ENCODE assay signal across 38 cellular contexts in the genomic region with DNA sequence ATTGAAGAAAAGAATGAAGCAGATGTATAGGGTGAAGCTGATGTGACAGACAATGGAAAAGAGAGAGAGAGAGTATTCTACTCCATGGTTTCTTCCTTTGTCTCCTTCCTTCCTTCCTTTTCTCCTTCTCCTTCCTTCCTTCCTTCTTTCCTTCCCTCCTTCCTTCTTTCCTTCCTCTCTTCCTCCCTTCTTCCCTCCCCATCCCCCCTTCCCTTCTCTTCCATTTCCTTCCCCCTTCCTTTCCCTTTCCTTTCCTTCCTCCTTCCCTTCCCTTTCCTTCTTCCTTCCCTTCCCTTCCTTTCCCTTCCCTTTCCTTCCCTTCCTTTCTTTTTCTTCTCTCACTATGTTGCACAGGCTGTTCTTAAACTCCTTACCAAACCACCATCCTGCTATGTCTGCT. TPM values are rescaled to one million over a fixed set of nuclear protein-coding genes. Genes with fewer than 3 reads are reported as not detected.
"Had no signal": no experiment of that assay in that cellular context is flagged by ENCODE, and none has a peak within 500 bp of the region (broad histone marks: within the 10 kb centered on the region; RNA-seq: fewer than 3 reads in every experiment).

No MANE protein-coding gene starts in this region.

- H3K4me1 ChIP-seq: adrenal gland, ascending aorta, body of pancreas, breast epithelium had no signal

- H3K4me3 ChIP-seq: adrenal gland, ascending aorta, body of pancreas, breast epithelium, cardiac muscle cell had no signal

- DNase-seq: activated effector memory CD4-positive, alpha-beta T cell treated with anti-CD3 and anti-CD28 coated beads, Interleukin-2, amount 50 U/mL, for 16 hours; activated effector memory CD4-positive, alpha-beta T cell treated with Interleukin-2 at 50 U/mL for 16 hours; activated gamma-delta T cell; activated gamma-delta T cell treated with Interleukin-2 at 50 U/mL for 16 hours; activated naive CD4-positive, alpha-beta T cell; activated naive CD4-positive, alpha-beta T cell treated with anti-CD3 and anti-CD28 coated beads for 36 hours; activated naive CD4-positive, alpha-beta T cell treated with anti-CD3 and anti-CD28 coated beads, Interleukin-2, amount 10 ng/mL, durations not matched to agents 7 days and 5 days; activated naive CD4-positive, alpha-beta T cell treated with anti-CD3 and anti-CD28 coated beads, Interleukin-2, amount 50 U/mL, for 16 hours; activated naive CD4-positive, alpha-beta T cell treated with Interleukin-2 at 50 U/mL for 16 hours; activated naive CD8-positive, alpha-beta T cell treated with anti-CD3 and anti-CD28 coated beads for 36 hours; activated naive CD8-positive, alpha-beta T cell treated with anti-CD3 and anti-CD28 coated beads, Interleukin-2, amount 10 ng/mL, durations not matched to agents 7 days and 5 days; activated naive CD8-positive, alpha-beta T cell treated with anti-CD3 and anti-CD28 coated beads, Interleukin-2, amount 50 U/mL, for 24 hours; activated T-cell treated with anti-CD3 and anti-CD28 coated beads, Interleukin-2, amount 50 U/mL, for 24 hours; activated T-cell treated with anti-CD3 and anti-CD28 coated beads, Interleukin-2, amount 50 U/mL, for 4 hours; activated T-cell treated with anti-CD3 and anti-CD28 coated beads, Interleukin-2, amount 50 U/mL, for 48 hours; activated T-cell treated with anti-CD3 and anti-CD28 coated beads, Interleukin-2, amount 50 U/mL, for 72 hours; adrenal gland; amniotic stem cell; amygdala; anterior cingulate cortex; aorta; body of pancreas; brain microvascular endothelial cell; caudate nucleus; central memory CD4-positive, alpha-beta T cell; cerebellar nuclear complex had no signal

- H3K27ac ChIP-seq: adrenal gland, ascending aorta, body of pancreas, brain microvascular endothelial cell, breast epithelium, cardiac muscle cell had no signal

- FAIRE-seq: astrocyte, bronchial epithelial cell had no signal

- H3K27me3 ChIP-seq: adrenal gland, ascending aorta, body of pancreas, brain microvascular endothelial cell had no signal

- H3K9me3 ChIP-seq: adrenal gland had no signal

- H3K36me3 ChIP-seq: adrenal gland, ascending aorta, brain microvascular endothelial cell, breast epithelium, cardiac muscle cell had no signal

- ATAC-seq: activated naive CD4-positive, alpha-beta T cell treated with anti-CD3 and anti-CD28 coated beads, Interleukin-2, amount 50 U/mL, for 72 hours; activated naive CD8-positive, alpha-beta T cell treated with anti-CD3 and anti-CD28 coated beads, Interleukin-2, amount 50 U/mL, for 24 hours; activated T-cell treated with anti-CD3 and anti-CD28 coated beads, Interleukin-2, amount 50 U/mL, for 4 hours; activated T-cell treated with anti-CD3 and anti-CD28 coated beads, Interleukin-2, amount 50 U/mL, for 72 hours; activated T-helper 17 cell treated with anti-CD3 and anti-CD28 coated beads, Interleukin-2, amount 50 U/mL, for 72 hours; body of pancreas had no signal

RNA-seq across cellular contexts. Expression of gene GPR139, which starts 55.7 kb away (rescaled TPM):
- total RNA-seq: activated naive CD4-positive, alpha-beta T cell treated with anti-CD3 and anti-CD28 coated beads for 36 hours; activated naive CD4-positive, alpha-beta T cell treated with anti-CD3 and anti-CD28 coated beads, Interleukin-2, amount 50 U/mL, for 72 hours; activated naive CD8-positive, alpha-beta T cell treated with anti-CD3 and anti-CD28 coated beads for 36 hours; activated naive CD8-positive, alpha-beta T cell treated with anti-CD3 and anti-CD28 coated beads, Interleukin-2, amount 10 ng/mL, durations not matched to agents 7 days and 5 days; activated T-cell treated with anti-CD3 and anti-CD28 coated beads, Interleukin-2, amount 50 U/mL, for 4 hours; activated T-cell treated with anti-CD3 and anti-CD28 coated beads, Interleukin-2, amount 50 U/mL, for 72 hours; activated T-helper 1 cell treated with anti-CD3 and anti-CD28 coated beads, Interleukin-12 subunit alpha, Interleukin-12 subunit beta, Interleukin-2, Interleukin-4 antibody, amounts not matched to agents 30 ng/mL and 10 ng/mL and 1 ng/mL, durations not matched to agents 14 hours and 24 hours and 36 hours; activated T-helper 17 cell treated with anti-CD3 and anti-CD28 coated beads, Interleukin-2, amount 50 U/mL, for 72 hours; activated T-helper 2 cell treated with anti-CD3 and anti-CD28 coated beads, Interferon-gamma antibody, Interleukin-2, Interleukin-4, amounts not matched to agents 10 μg/mL and 5 μg/mL and 100 μg/mL, durations not matched to agents 14 hours and 24 hours and 36 hours; adrenal gland; aorta; ascending aorta; astrocyte; body of pancreas; breast epithelium; bronchial epithelial cell; cardiac muscle cell; cardiac septum; chondrocyte had no signal
- polyA plus RNA-seq: adipose tissue, adrenal gland, aorta, cardiac muscle cell had no signal
